In the genomic region with DNA sequence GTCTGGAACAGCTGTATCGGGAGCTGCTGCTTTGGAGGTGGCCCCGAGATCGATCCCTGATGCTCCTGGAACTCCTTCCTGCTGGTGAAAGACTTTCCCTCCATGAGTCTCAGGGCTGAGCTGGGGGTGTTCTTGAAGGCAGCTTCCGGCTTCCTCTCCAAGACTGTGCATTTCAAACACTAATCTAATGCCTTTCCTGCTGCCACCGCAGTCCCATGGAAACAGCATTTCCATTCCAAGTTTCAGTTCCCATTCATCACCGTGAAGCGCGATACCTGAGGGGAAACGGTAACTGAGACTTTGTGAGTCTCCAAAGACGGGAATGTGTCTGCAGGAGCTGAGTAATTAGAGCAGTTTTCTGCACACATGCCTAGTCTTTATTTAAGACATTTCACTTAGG, we compare ENCODE assay signal across 1 cellular context.
TF ChIP-seq lines count a peak whose summit lies in the region.

No MANE protein-coding gene starts in this region.

TF ChIP-seq in endothelial cell of umbilical vein, 7 proteins besides CTCF, POLR2A, EP300 and RAD21:
- no peak for TF ChIP-seq POLR2AphosphoS5 (IDR thresholded peaks at IDR 0.05; ENCODE audit: insufficient read depth, low read depth, low read length)
- no peak for TF ChIP-seq FOS (IDR thresholded peaks at IDR 0.05; ENCODE audit: borderline replicate concordance, insufficient read depth, low read length)
- TF ChIP-seq GATA2 (IDR thresholded peaks at IDR 0.05; ENCODE audit: insufficient read depth, insufficient read length, low read depth, low read length): no peak
- TF ChIP-seq MAX (IDR thresholded peaks at IDR 0.05; ENCODE audit: insufficient read depth, insufficient read length): no peak
- TF ChIP-seq EZH2 (IDR thresholded peaks at IDR 0.05; ENCODE audit: borderline replicate concordance, low read depth, low read length, severe bottlenecking): peak; percentile 34
